6 cellular contexts compared by ENCODE assay signal in genomic region chr14:30933937-30934336, GRCh38. TPM values are rescaled to one million over a fixed set of nuclear protein-coding genes. Genes with fewer than 3 reads are reported as not detected.
DNase-seq lines count a peak whose midpoint lies in the region; ATAC-seq, FAIRE-seq and TF ChIP-seq lines count a peak whose summit lies in the region.
"Not testable (repeated sequence)": the region's sequence is repeated elsewhere in the genome, so short reads cannot be mapped to it uniquely, and the experiment has no call there.
"Had no signal": no experiment of that assay in that cellular context is flagged by ENCODE, and none has a peak within 500 bp of the region (broad histone marks: within the 10 kb centered on the region; RNA-seq: fewer than 3 reads in every experiment).

No MANE protein-coding gene starts in this region.

- not testable (repeated sequence) for TF ChIP-seq POLR2A in HepG2 (IDR thresholded peaks at IDR 0.05; ENCODE audit: insufficient read depth in 1 of 2, low read depth in 2 of 2, low read length in 2 of 2)

- H3K4me3 ChIP-seq in SK-N-MC; HepG2 (replicated peaks in 1 of 3; ENCODE audit: insufficient read depth in 1 of 3, low read depth in 2 of 3, low read length in 3 of 3): not testable (repeated sequence)

- peak overlapping the region; percentile 51; the same call in 1 of the 2 replicates for H3K27ac ChIP-seq in SK-N-MC
- not testable (repeated sequence) for H3K27ac ChIP-seq in HepG2 (ENCODE audit: extremely low read length, insufficient read depth, low read length)

- 98% methylated on average over 13 of the region's 13 CpGs for WGBS in HepG2 (ENCODE audit: low lambda C conversion rate)

- TF ChIP-seq EP300 in HepG2 (IDR thresholded peaks at IDR 0.05; ENCODE audit: low read depth in 2 of 2, low read length in 2 of 2); HepG2 (CRISPR knock-in tag; IDR thresholded peaks at IDR 0.05; ENCODE audit: borderline replicate concordance): not testable (repeated sequence)

- CTCF ChIA-PET in HepG2 (lab: Yijun Ruan, JAX; ENCODE audit: low intra/inter-chr PET ratio, low total read pairs), result not testable (repeated sequence)

- H3K27me3 ChIP-seq in HepG2 (ENCODE audit: control insufficient read depth in 1 of 2, insufficient read depth in 2 of 2, low read length in 2 of 2), result not testable (repeated sequence)

- DNase-seq in SK-N-MC (ENCODE audit: low read depth, low spot score); HepG2 (ENCODE audit: low spot score): not testable (repeated sequence)
- DNase-seq in Right ventricle myocardium superior, result peak; percentile 22

- TF ChIP-seq CTCF in HepG2 (CRISPR knock-in tag; IDR thresholded peaks at IDR 0.05), result not testable (repeated sequence)

- H4K20me1 ChIP-seq in HepG2 (ENCODE audit: insufficient read depth, low read length), result not testable (repeated sequence)

- H2AFZ ChIP-seq in HepG2 (ENCODE audit: low read length), result not testable (repeated sequence)

- in situ Hi-C loops in HepG2 (cut with HindIII; ENCODE audit: extremely low pct_ligation_motif_present, low pct_unique_long_range_greater_than_20kb), result not testable (repeated sequence)

- not testable (repeated sequence) for H3K4me2 ChIP-seq in HepG2 (ENCODE audit: low read depth, low read length)

- not testable (repeated sequence) for ATAC-seq in Right ventricle myocardium superior (ENCODE audit: poor library complexity); HepG2

- peaks cover 41% of the 10 kb centered on the region for H3K36me3 ChIP-seq in SK-N-MC (ENCODE audit: insufficient read depth, low read length)
- peaks cover 28 to 79% of the 10 kb centered on the region in 2 experiments for H3K36me3 ChIP-seq in HepG2 (replicated peaks in 1 of 2; ENCODE audit: control insufficient read depth in 1 of 2, insufficient read depth in 2 of 2, low read length in 2 of 2)

- H3K79me2 ChIP-seq in HepG2 (ENCODE audit: insufficient read depth, low read length), result not testable (repeated sequence)

- intact Hi-C loops in Right ventricle myocardium superior (cut with DNase I); HepG2 (cut with micrococcal nuclease; ENCODE audit: unreplicated experiment): not testable (repeated sequence)

- FAIRE-seq in HepG2 (lab: Jason Lieb, UNC), result not testable (repeated sequence)

- POLR2A ChIA-PET in HepG2 (lab: Yijun Ruan, JAX), result not testable (repeated sequence)

- TF ChIP-seq RAD21 in HepG2 (CRISPR knock-in tag; IDR thresholded peaks at IDR 0.05), result not testable (repeated sequence)

- not testable (repeated sequence) for H3K9me3 ChIP-seq in SK-N-MC (ENCODE audit: low read depth, low read length); HepG2 (ENCODE audit: low read length)

- BruUV-seq in HepG2 (replicated peaks; lab: Mats Ljungman, UMichigan), result not testable (repeated sequence)

- H3K9ac ChIP-seq in SK-N-MC (ENCODE audit: insufficient read length); HepG2 (ENCODE audit: insufficient read depth, low read depth, low read length): not testable (repeated sequence)

- not testable (repeated sequence) for H3K4me1 ChIP-seq in HepG2 (ENCODE audit: insufficient read depth, low read length)

TF ChIP-seq in HepG2, 621 proteins besides CTCF, POLR2A, EP300 and RAD21:
- peak; percentile 77 for TF ChIP-seq RBM22 (optimal IDR thresholded peaks at IDR 0.05; ENCODE audit: low read length)
- TF ChIP-seq YEATS4 (CRISPR knock-in tag; IDR thresholded peaks at IDR 0.05; ENCODE audit: borderline replicate concordance), result 0 out of 2 replicates have a peak, but pooled peaks have one; percentile 21

RNA-seq across cellular contexts. Expression of gene COCH, which starts 59.6 kb away (rescaled TPM):
- 0.51 TPM for total RNA-seq in Right ventricle myocardium superior
- total RNA-seq in HepG2 (2016; rRNA removed; fragmentation: Illumina TruSeq; extraction: Trizol), result 46.1 and 79.3 TPM in 2 replicates
- total RNA-seq in HepG2 (2016; cell fraction: cytosol; rRNA removed; fragmentation: Illumina TruSeq; extraction: Trizol; ENCODE audit: low read depth), result 42.7 and 44.5 TPM in 2 replicates
- total RNA-seq in HepG2 (2016; cell fraction: insoluble cytoplasmic fraction; rRNA removed; fragmentation: Illumina TruSeq; extraction: Trizol), result 44.2 and 82.2 TPM in 2 replicates
- total RNA-seq in HepG2 (2016; cell fraction: membrane; rRNA removed; fragmentation: Illumina TruSeq; extraction: Trizol), result 35.2 and 37.4 TPM in 2 replicates
- 75.5 and 83.2 TPM in 2 replicates for total RNA-seq in HepG2 (2016; cell fraction: nucleus; rRNA removed; fragmentation: Illumina TruSeq; extraction: Trizol)
- 67.6 and 78.2 TPM in 2 replicates for polyA plus RNA-seq in HepG2 (2011; rRNA removed)
- polyA plus RNA-seq in HepG2 (2011; cell fraction: cytosol; rRNA removed), result 46.8 and 61.9 TPM in 2 replicates
- 41.4 and 44.4 TPM in 2 replicates for polyA plus RNA-seq in HepG2 (2011; cell fraction: nucleus; rRNA removed)
- 42.1 and 46.5 TPM in 2 replicates for polyA plus RNA-seq in HepG2 (2012)
- 14.6 and 14.7 TPM in 2 replicates for polyA plus RNA-seq in HepG2 (2016; cell fraction: cytosol; fragmentation: Illumina TruSeq; extraction: Trizol; ENCODE audit: low read depth)
- 44.3 and 45.7 TPM in 2 replicates for polyA plus RNA-seq in HepG2 (2016; cell fraction: insoluble cytoplasmic fraction; fragmentation: Illumina TruSeq; extraction: Trizol; ENCODE audit: low read depth)
- polyA plus RNA-seq in HepG2 (2016; cell fraction: membrane; fragmentation: Illumina TruSeq; extraction: Trizol; ENCODE audit: low read depth), result 23.3 and 29.1 TPM in 2 replicates
- 110 and 111 TPM in 2 replicates for polyA plus RNA-seq in HepG2 (2016; cell fraction: nucleus; fragmentation: Illumina TruSeq; extraction: Trizol; ENCODE audit: insufficient read depth, low read depth)
- 0.09 and 34.6 TPM in 2 replicates for polyA minus RNA-seq in HepG2 (2011; rRNA and poly(A)+ RNA removed; ENCODE audit: low replicate concordance)
- 40.3 and 42.4 TPM in 2 replicates for polyA minus RNA-seq in HepG2 (2011; cell fraction: cytosol; rRNA and poly(A)+ RNA removed)
- polyA minus RNA-seq in HepG2 (2011; cell fraction: nucleus; rRNA and poly(A)+ RNA removed), result 33.0 and 38.3 TPM in 2 replicates
- total RNA-seq: CD4-positive, alpha-beta memory T cell; CD4-positive, alpha-beta T cell; CD4-positive, CD25-positive, alpha-beta regulatory T cell had no signal

Comparison
In these comparisons a context has a peak if more than half of its experiments do, and no peak if none do; other contexts are left out.
1. RNA of gene COCH, which starts 59.6 kb away (total RNA-seq): 35.2 to 83.2 TPM in HepG2; 0.51 TPM in Right ventricle myocardium superior (single experiment); every median in the first group is over 10 times any median in the second.